8 cellular contexts compared by ENCODE assay signal in genomic region chr1:27296773-27297214, GRCh38. TPM values are rescaled to one million over a fixed set of nuclear protein-coding genes. Genes with fewer than 3 reads are reported as not detected.
DNase-seq lines count a peak whose midpoint lies in the region; ATAC-seq and TF ChIP-seq lines count a peak whose summit lies in the region.

No MANE protein-coding gene starts in this region.

- intact Hi-C loops in Panc1 (cut with micrococcal nuclease; ENCODE audit: unreplicated experiment), result no loop called here
- intact Hi-C loops in activated T-helper 1 cell treated with anti-CD3 and anti-CD28 coated beads, Interleukin-12 subunit alpha, Interleukin-12 subunit beta, Interleukin-2, Interleukin-4 antibody, amounts not matched to agents 30 ng/mL and 10 ng/mL and 1 ng/mL, durations not matched to agents 14 hours and 24 hours and 36 hours (cut with micrococcal nuclease), result loop anchor here (1.0 to 5.0 kb wide), 2 partner anchors 99 to 254 kb away; no protein-coding TSS in a partner anchor

- H3K27me3 Mint-ChIP-seq in activated T-helper 1 cell treated with anti-CD3 and anti-CD28 coated beads, Interleukin-12 subunit alpha, Interleukin-12 subunit beta, Interleukin-2, Interleukin-4 antibody, amounts not matched to agents 30 ng/mL and 10 ng/mL and 1 ng/mL, durations not matched to agents 14 hours and 24 hours and 36 hours (ENCODE audit: insufficient read depth), result no peaks in the 10 kb centered on the region

- no peak for TF ChIP-seq EP300 in neural cell (conservative IDR thresholded peaks at IDR 0.05; ENCODE audit: poor library complexity, severe bottlenecking)

- no peaks in the 10 kb centered on the region for H3K79me2 ChIP-seq in neural cell (replicated peaks; ENCODE audit: insufficient read depth, low read length)

- H3K9me2 ChIP-seq in neural cell (ENCODE audit: insufficient read depth, low read length), result no peaks in the 10 kb centered on the region

- H3K9ac ChIP-seq in neural cell (ENCODE audit: low read length), result no peak overlapping the region

- TF ChIP-seq RAD21 in neural cell (conservative IDR thresholded peaks at IDR 0.05), result peak; percentile 66

- H3K27me3 ChIP-seq in AG04450 (ENCODE audit: control insufficient read depth, insufficient read depth, low read length) (no peaks in the 10 kb centered on the region), Panc1 (ENCODE audit: control insufficient read depth, insufficient read depth, low read length) (no peaks in the 10 kb centered on the region), neural cell (ENCODE audit: insufficient read depth, low read depth, low read length) (no peaks in the 10 kb centered on the region)

- peaks cover 2% of the 10 kb centered on the region; the same call in 1 of the 2 replicates for H3K4me1 ChIP-seq in Panc1 (ENCODE audit: control insufficient read depth, insufficient read depth, low read length)

- no peak overlapping the region for H3K4me2 ChIP-seq in neural cell (ENCODE audit: low read length)

- POLR2A ChIA-PET in AG04450 (lab: Yijun Ruan, JAX) (interaction anchor here (0.5 kb wide), 1 partner anchor 1212 kb away, joined by 3 read pairs; no protein-coding TSS in a partner anchor), Panc1 (lab: Charles Lee) (interaction anchor here (0.7 kb wide), 1 partner anchor 30 kb away, joined by 6 read pairs; no protein-coding TSS in a partner anchor)

- in situ Hi-C loops in Panc1 (cut with HindIII; ENCODE audit: low pct_unique_long_range_greater_than_20kb, low sequenced_read_pairs), result no loop called here

- DNase-seq in AG04450 (ENCODE audit: low read depth, low spot score), result no peak
- peak; percentile 45 for DNase-seq in GM19238 (ENCODE audit: insufficient read length, low spot score)
- DNase-seq in Panc1 (ENCODE audit: low read depth, low spot score), result no peak
- DNase-seq in activated T-helper 1 cell treated with anti-CD3 and anti-CD28 coated beads, Interleukin-12 subunit alpha, Interleukin-12 subunit beta, Interleukin-2, Interleukin-4 antibody, amounts not matched to agents 30 ng/mL and 10 ng/mL and 1 ng/mL, durations not matched to agents 14 hours and 24 hours and 36 hours (ENCODE audit: low spot score), result peak; percentile 40
- peak; percentile 64 for DNase-seq in fibroblast of pulmonary artery (ENCODE audit: low read depth)
- peak; percentile 63 for DNase-seq in stimulated activated naive CD4-positive, alpha-beta T cell treated with Interleukin-2 at 50 U/mL for 16 hours (lab: John Stamatoyannopoulos, UW)

- no peaks in the 10 kb centered on the region for H4K20me1 ChIP-seq in neural cell (ENCODE audit: insufficient read depth)

- H3K4me3 Mint-ChIP-seq in activated T-helper 1 cell treated with anti-CD3 and anti-CD28 coated beads, Interleukin-12 subunit alpha, Interleukin-12 subunit beta, Interleukin-2, Interleukin-4 antibody, amounts not matched to agents 30 ng/mL and 10 ng/mL and 1 ng/mL, durations not matched to agents 14 hours and 24 hours and 36 hours, result no peak overlapping the region

- CTCF ChIA-PET in AG04450 (lab: Charles Lee) (interaction anchor here (0.5 to 10.3 kb wide), 55 partner anchors 9 to 476 kb away, joined by 3 to 168 read pairs (median 5); partner anchors contain the start of genes AHDC1, CD164L2, GPR3 and MAP3K6), Panc1 (lab: Charles Lee) (interaction anchor here (0.6 to 1.4 kb wide), 13 partner anchors 9 to 271 kb away, joined by 3 to 9 read pairs (median 5); no protein-coding TSS in a partner anchor)

- no peak overlapping the region for H3K27ac ChIP-seq in AG04450 (ENCODE audit: low read depth, low read length)
- H3K27ac ChIP-seq in Panc1 (ENCODE audit: low read length), result no peak overlapping the region
- no peak overlapping the region for H3K27ac ChIP-seq in neural cell (ENCODE audit: low read length)

- peaks cover 6% of the 10 kb centered on the region; the same call in 1 of the 2 replicates for H3K36me3 ChIP-seq in Panc1 (ENCODE audit: control insufficient read depth, insufficient read depth, low read length)
- no peaks in the 10 kb centered on the region for H3K36me3 ChIP-seq in neural cell (ENCODE audit: insufficient read depth, low read length)

- ATAC-seq in Panc1 (peak; percentile 75), GM21423 (IDR thresholded peaks at IDR 0.05; ENCODE audit: unreplicated experiment) (no peak)

- no peaks in the 10 kb centered on the region for H3K9me3 Mint-ChIP-seq in activated T-helper 1 cell treated with anti-CD3 and anti-CD28 coated beads, Interleukin-12 subunit alpha, Interleukin-12 subunit beta, Interleukin-2, Interleukin-4 antibody, amounts not matched to agents 30 ng/mL and 10 ng/mL and 1 ng/mL, durations not matched to agents 14 hours and 24 hours and 36 hours

- no TSS peak for BruUV-seq in Panc1 (replicated peaks; lab: Mats Ljungman, UMichigan)

- H3K36me3 Mint-ChIP-seq in activated T-helper 1 cell treated with anti-CD3 and anti-CD28 coated beads, Interleukin-12 subunit alpha, Interleukin-12 subunit beta, Interleukin-2, Interleukin-4 antibody, amounts not matched to agents 30 ng/mL and 10 ng/mL and 1 ng/mL, durations not matched to agents 14 hours and 24 hours and 36 hours (ENCODE audit: low read depth), result peaks cover 6% of the 10 kb centered on the region

- H3K4me3 ChIP-seq in AG04450 (ENCODE audit: low read depth, low read length), result no peak overlapping the region
- no peak overlapping the region for H3K4me3 ChIP-seq in Panc1 (ENCODE audit: low read depth in 2 of 2, low read length in 2 of 2)
- no peak overlapping the region for H3K4me3 ChIP-seq in fibroblast of pulmonary artery (replicated peaks; ENCODE audit: low read depth, low read length)
- no peak overlapping the region for H3K4me3 ChIP-seq in neural cell (ENCODE audit: low read length)

- H3K4me1 Mint-ChIP-seq in activated T-helper 1 cell treated with anti-CD3 and anti-CD28 coated beads, Interleukin-12 subunit alpha, Interleukin-12 subunit beta, Interleukin-2, Interleukin-4 antibody, amounts not matched to agents 30 ng/mL and 10 ng/mL and 1 ng/mL, durations not matched to agents 14 hours and 24 hours and 36 hours (ENCODE audit: low read depth), result peaks cover 4% of the 10 kb centered on the region

- H2AFZ ChIP-seq in neural cell (ENCODE audit: low read depth, low read length), result no peak overlapping the region

- H3K9me3 ChIP-seq in AG04450 (ENCODE audit: control insufficient read depth, insufficient read depth, low read length) (no peaks in the 10 kb centered on the region), Panc1 (ENCODE audit: control insufficient read depth, insufficient read depth, low read depth, low read length) (no peaks in the 10 kb centered on the region), neural cell (ENCODE audit: low read length) (no peaks in the 10 kb centered on the region)

- no peak overlapping the region for H3K27ac Mint-ChIP-seq in activated T-helper 1 cell treated with anti-CD3 and anti-CD28 coated beads, Interleukin-12 subunit alpha, Interleukin-12 subunit beta, Interleukin-2, Interleukin-4 antibody, amounts not matched to agents 30 ng/mL and 10 ng/mL and 1 ng/mL, durations not matched to agents 14 hours and 24 hours and 36 hours

- TF ChIP-seq CTCF in AG04450 (IDR thresholded peaks at IDR 0.05; ENCODE audit: low read depth, low read length) (peak; percentile 68), Panc1 (IDR thresholded peaks at IDR 0.05) (peak; percentile 91), fibroblast of pulmonary artery (IDR thresholded peaks at IDR 0.05; ENCODE audit: low read length, missing control alignments) (peak; percentile 65), neural cell (IDR thresholded peaks at IDR 0.05; ENCODE audit: poor library complexity, severe bottlenecking) (peak; percentile 71)

- no peaks in the 10 kb centered on the region for H3F3A ChIP-seq in neural cell (ENCODE audit: insufficient read depth, low read length, poor library complexity, severe bottlenecking)

TF ChIP-seq in neural cell, 6 proteins besides CTCF, POLR2A, EP300 and RAD21 (continues in another document):
- TF ChIP-seq TAF1 (IDR thresholded peaks at IDR 0.05; ENCODE audit: low read depth) (no peak), SMC3 (conservative IDR thresholded peaks at IDR 0.05; ENCODE audit: poor library complexity) (peak; percentile 74)

RNA-seq across cellular contexts. Expression of gene TMEM222, which starts 25.2 kb away (rescaled TPM):
- polyA plus RNA-seq in AG04450 (2011; rRNA removed) (27.8 and 37.2 TPM in 2 replicates), neural cell (69.9 and 80.6 TPM in 2 replicates)
- polyA minus RNA-seq in AG04450 (2011; rRNA and poly(A)+ RNA removed), result 44.2 and 59.3 TPM in 2 replicates
- 55.3 TPM for total RNA-seq in Panc1 (2021; ENCODE audit: unreplicated experiment)
- 71.4 TPM for polyA plus RNA-seq in Panc1 (2012; ENCODE audit: insufficient read length)
- 44.3 and 47.4 TPM in 2 replicates for total RNA-seq in activated T-helper 1 cell treated with anti-CD3 and anti-CD28 coated beads, Interleukin-12 subunit alpha, Interleukin-12 subunit beta, Interleukin-2, Interleukin-4 antibody, amounts not matched to agents 30 ng/mL and 10 ng/mL and 1 ng/mL, durations not matched to agents 14 hours and 24 hours and 36 hours
- 31.9 and 34.2 TPM in 2 replicates for polyA minus RNA-seq in neural cell

RNA-seq across cellular contexts. Expression of gene SYTL1, which starts 45.0 kb away (rescaled TPM):
- polyA plus RNA-seq in AG04450 (2011; rRNA removed) (0.32 and 0.35 TPM in 2 replicates), neural cell (not detected in 2 replicates)
- 0.17 and 0.18 TPM in 2 replicates for polyA minus RNA-seq in AG04450 (2011; rRNA and poly(A)+ RNA removed)
- 2.4 TPM for total RNA-seq in Panc1 (2021; ENCODE audit: unreplicated experiment)
- polyA plus RNA-seq in Panc1 (2012; ENCODE audit: insufficient read length), result 3.8 TPM
- 24.4 and 26.3 TPM in 2 replicates for total RNA-seq in activated T-helper 1 cell treated with anti-CD3 and anti-CD28 coated beads, Interleukin-12 subunit alpha, Interleukin-12 subunit beta, Interleukin-2, Interleukin-4 antibody, amounts not matched to agents 30 ng/mL and 10 ng/mL and 1 ng/mL, durations not matched to agents 14 hours and 24 hours and 36 hours
- 0.46 TPM in 1 of 2 replicates, not detected in the other for polyA minus RNA-seq in neural cell

Comparison
In these comparisons a context has a peak if more than half of its experiments do, and no peak if none do; other contexts are left out.
1. DNase-seq: peak in GM19238 (single experiment), activated T-helper 1 cell treated with anti-CD3 and anti-CD28 coated beads, Interleukin-12 subunit alpha, Interleukin-12 subunit beta, Interleukin-2, Interleukin-4 antibody, amounts not matched to agents 30 ng/mL and 10 ng/mL and 1 ng/mL, durations not matched to agents 14 hours and 24 hours and 36 hours (single experiment), fibroblast of pulmonary artery (single experiment) and stimulated activated naive CD4-positive, alpha-beta T cell treated with Interleukin-2 at 50 U/mL for 16 hours (single experiment); none in AG04450 (single experiment) and Panc1 (single experiment).
2. Peak in every context shown above with its lines, with median percentiles within 50 percentile points of each other: CTCF ChIP-seq.